ENCODE assay signal across 9 cellular contexts in the genomic region with DNA sequence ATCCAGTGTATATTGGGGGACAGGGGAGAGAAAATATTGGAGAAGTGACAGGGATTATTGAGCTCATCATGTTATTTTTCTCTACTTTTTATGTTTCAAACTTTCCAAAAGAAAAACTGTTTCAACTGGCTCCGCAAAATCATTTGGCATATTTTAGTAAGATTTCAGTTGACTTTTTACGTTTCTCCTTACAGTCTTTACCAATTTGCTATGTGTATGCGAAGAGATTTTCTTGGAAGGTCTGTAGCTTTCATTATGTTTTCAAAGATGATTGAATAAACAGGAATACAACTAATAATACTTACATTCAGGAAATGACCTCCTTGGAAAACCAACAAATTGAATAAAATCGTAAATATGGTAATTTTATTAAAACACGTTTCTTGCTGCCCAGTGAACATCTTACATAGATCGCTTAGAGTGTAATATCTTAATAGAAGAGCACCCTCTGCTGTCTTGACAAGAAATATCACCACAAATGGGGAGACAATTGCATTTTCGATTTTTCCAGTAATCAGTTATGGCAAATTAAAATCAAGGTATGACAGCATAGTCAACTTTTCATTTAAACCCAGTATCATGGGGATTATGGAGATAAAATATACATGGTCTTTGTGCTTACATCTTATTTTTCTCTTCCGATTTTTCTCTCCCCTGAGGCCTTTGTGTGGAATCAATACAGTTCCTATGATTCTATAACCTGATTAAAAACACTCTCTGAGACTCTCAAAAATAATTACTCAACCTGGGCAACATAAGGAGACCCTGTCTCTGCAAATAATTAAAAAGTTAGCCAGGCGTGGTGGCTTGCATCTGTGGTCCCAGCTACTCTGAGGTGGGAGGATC. TPM values are rescaled to one million over a fixed set of nuclear protein-coding genes. Genes with fewer than 3 reads are reported as not detected.
DNase-seq lines count a peak whose midpoint lies in the region; ATAC-seq and TF ChIP-seq lines count a peak whose summit lies in the region.
"Had no signal": no experiment of that assay in that cellular context is flagged by ENCODE, and none has a peak within 500 bp of the region (broad histone marks: within the 10 kb centered on the region; RNA-seq: fewer than 3 reads in every experiment).

No MANE protein-coding gene starts in this region.

- H3K9me3 ChIP-seq in WERI-Rb-1 (ENCODE audit: severe bottlenecking) = no peaks in the 10 kb centered on the region
- H3K9me3 ChIP-seq in gastroesophageal sphincter = no peaks in the 10 kb centered on the region
- H3K9me3 ChIP-seq: BLaER1 treated with 17β-estradiol and CSF1 and Interleukin-3, amounts not matched to agents 10 nM and 100 nM had no signal

- no peaks in the 10 kb centered on the region for H3K4me1 ChIP-seq in gastroesophageal sphincter
- H3K4me1 ChIP-seq: BLaER1 treated with 17β-estradiol and CSF1 and Interleukin-3, amounts not matched to agents 10 nM and 100 nM had no signal

- peak; percentile 6 for DNase-seq in NCI-H1092 treated with DMSO at 0.1 percent for 48 hours (lab: John Stamatoyannopoulos, UW)
- DNase-seq in NCI-H1092 (lab: John Stamatoyannopoulos, UW) = no peak
- peak; percentile 20 for DNase-seq in HuH-7 (ENCODE audit: low spot score)
- no peak for DNase-seq in WERI-Rb-1
- peak; percentile 32 for DNase-seq in iPS-NIHi11 (ENCODE audit: low spot score)
- no peak for DNase-seq in DMS153 treated with DMSO at 0.1 percent for 48 hours (lab: John Stamatoyannopoulos, UW; ENCODE audit: unreplicated experiment)

- no peak for TF ChIP-seq POLR2A in gastroesophageal sphincter (IDR thresholded peaks at IDR 0.05)

- TF ChIP-seq EP300 in gastroesophageal sphincter (IDR thresholded peaks at IDR 0.05) = no peak

- no peak for ATAC-seq in HG03025 (IDR thresholded peaks at IDR 0.05; ENCODE audit: low FRiP score, unreplicated experiment)
- ATAC-seq in gastroesophageal sphincter = no peak

- TF ChIP-seq CTCF in WERI-Rb-1 (IDR thresholded peaks at IDR 0.05; ENCODE audit: low read depth, low read length) = 0 out of 2 replicates have a peak, but pooled peaks have one; percentile 3
- TF ChIP-seq CTCF in gastroesophageal sphincter (IDR thresholded peaks at IDR 0.05) = peak in 2 of 4 experiments; percentile 21 to 25

- H3K27ac ChIP-seq in WERI-Rb-1 = no peak overlapping the region
- no peak overlapping the region for H3K27ac ChIP-seq in gastroesophageal sphincter
- H3K27ac ChIP-seq: BLaER1 treated with 17β-estradiol and CSF1 and Interleukin-3, amounts not matched to agents 10 nM and 100 nM had no signal

- H3K36me3 ChIP-seq in WERI-Rb-1 = no peaks in the 10 kb centered on the region
- H3K36me3 ChIP-seq in gastroesophageal sphincter = no peaks in the 10 kb centered on the region
- H3K36me3 ChIP-seq: BLaER1 treated with 17β-estradiol and CSF1 and Interleukin-3, amounts not matched to agents 10 nM and 100 nM had no signal

- H3K27me3 ChIP-seq in WERI-Rb-1 (ENCODE audit: insufficient read depth, low read depth, severe bottlenecking) (no peaks in the 10 kb centered on the region), gastroesophageal sphincter (no peaks in the 10 kb centered on the region)
- H3K27me3 ChIP-seq: BLaER1 treated with 17β-estradiol and CSF1 and Interleukin-3, amounts not matched to agents 10 nM and 100 nM had no signal

- no peak overlapping the region for H3K4me3 ChIP-seq in WERI-Rb-1 (ENCODE audit: low read depth, low read length)
- H3K4me3 ChIP-seq in gastroesophageal sphincter = no peak overlapping the region
- H3K4me3 ChIP-seq: BLaER1 treated with 17β-estradiol and CSF1 and Interleukin-3, amounts not matched to agents 10 nM and 100 nM had no signal

- WGBS in gastroesophageal sphincter (ENCODE audit: low coverage in 1 of 2), 2 donors = 28 to 39% methylated on average over 9 of the region's 9 CpGs

RNA-seq across cellular contexts. Expression of gene MBL2, which starts 43.1 kb away (rescaled TPM):
- total RNA-seq in gastroesophageal sphincter = not detected

Comparison
In these comparisons a context has a peak if more than half of its experiments do, and no peak if none do; other contexts are left out.
1. DNase-seq: peak in NCI-H1092 treated with DMSO at 0.1 percent for 48 hours (single experiment), HuH-7 (single experiment) and iPS-NIHi11 (single experiment); none in NCI-H1092 (single experiment), WERI-Rb-1 (single experiment) and DMS153 treated with DMSO at 0.1 percent for 48 hours (single experiment).